ENCODE assay signal across 26 cellular contexts in the genomic region with DNA sequence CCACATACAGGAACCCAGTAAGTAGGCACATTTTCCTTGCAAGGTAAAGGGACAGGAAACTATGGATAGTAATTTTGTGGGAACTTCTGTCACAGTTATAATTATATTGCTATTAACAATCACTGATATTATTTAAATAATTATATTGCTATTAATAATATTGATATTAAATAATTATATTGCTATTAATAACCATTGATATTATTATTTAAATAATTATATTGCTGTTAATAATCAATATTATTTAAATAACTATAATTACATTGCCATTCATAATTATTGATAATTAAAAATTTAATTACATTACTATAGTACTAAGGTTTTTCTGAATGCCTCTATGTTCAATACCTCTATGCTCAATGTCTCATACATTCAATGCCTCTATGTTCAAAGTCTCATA.
"Had no signal": no experiment of that assay in that cellular context is flagged by ENCODE, and none has a peak within 500 bp of the region (broad histone marks: within the 10 kb centered on the region; RNA-seq: fewer than 3 reads in every experiment).

No MANE protein-coding gene starts in this region.

- DNase-seq: heart right ventricle; left colon; left lung; mesendoderm; naive B cell; ovary; posterior cingulate gyrus; retina; right cardiac atrium; spleen; stimulated activated CD4-positive, alpha-beta T cell treated with anti-CD3 and anti-CD28 coated beads, Interleukin-4, amount 100 ng/mL, for 24 hours; stimulated activated naive CD8-positive, alpha-beta T cell treated with anti-CD3 and anti-CD28 coated beads, Interleukin-15, Interleukin-2, amounts not matched to agents 100 U/mL and 50 U/mL, for 24 hours; stomach; testis; thyroid gland; transverse colon; upper lobe of left lung had no signal

- H3K4me3 Mint-ChIP-seq: mesothelial cell of epicardium; naive B cell; natural killer cell treated with Interleukin-12 subunit alpha and Interleukin-12 subunit beta and Interleukin-15 and Interleukin-18, amount 100 ng/mL, for 72 hours; stimulated activated memory B cell treated with anti-CD40 and anti-IgM and Interleukin-4, amounts not matched to agents 10 μg/mL and 1 μg/mL and 100 μg/mL, for 72 hours had no signal

- H3K4me1 ChIP-seq: left lung, prostate gland, spleen, stomach, testis, thyroid gland, upper lobe of left lung had no signal

- H3K4me3 ChIP-seq: heart right ventricle, hepatocyte, left lung, lung, ovary, prostate gland, skin epidermis, spleen, stomach, testis, thyroid gland, transverse colon, upper lobe of left lung had no signal

- H3K9me3 ChIP-seq: heart right ventricle, left lung, ovary, prostate gland, spleen, stomach, testis, thyroid gland, transverse colon, upper lobe of left lung had no signal

- H3K9me3 Mint-ChIP-seq: mesothelial cell of epicardium; natural killer cell treated with Interleukin-12 subunit alpha and Interleukin-12 subunit beta and Interleukin-15 and Interleukin-18, amount 100 ng/mL, for 72 hours; stimulated activated memory B cell treated with anti-CD40 and anti-IgM and Interleukin-4, amounts not matched to agents 10 μg/mL and 1 μg/mL and 100 μg/mL, for 72 hours had no signal

- H3K36me3 Mint-ChIP-seq: mesothelial cell of epicardium; naive B cell; natural killer cell treated with Interleukin-12 subunit alpha and Interleukin-12 subunit beta and Interleukin-15 and Interleukin-18, amount 100 ng/mL, for 72 hours; stimulated activated memory B cell treated with anti-CD40 and anti-IgM and Interleukin-4, amounts not matched to agents 10 μg/mL and 1 μg/mL and 100 μg/mL, for 72 hours had no signal

- H3K27ac Mint-ChIP-seq: mesothelial cell of epicardium; natural killer cell treated with Interleukin-12 subunit alpha and Interleukin-12 subunit beta and Interleukin-15 and Interleukin-18, amount 100 ng/mL, for 72 hours; stimulated activated memory B cell treated with anti-CD40 and anti-IgM and Interleukin-4, amounts not matched to agents 10 μg/mL and 1 μg/mL and 100 μg/mL, for 72 hours had no signal

- H3K27me3 ChIP-seq: heart right ventricle, hepatocyte, left lung, ovary, stomach, testis, thyroid gland, transverse colon, upper lobe of left lung had no signal

- ATAC-seq: heart right ventricle; left colon; left lung; natural killer cell treated with Interleukin-12 subunit alpha and Interleukin-12 subunit beta and Interleukin-15 and Interleukin-18, amount 100 ng/mL, for 72 hours; right cardiac atrium; sciatic nerve; stimulated activated memory B cell treated with anti-CD40 and anti-IgM and Interleukin-4, amounts not matched to agents 10 μg/mL and 1 μg/mL and 100 μg/mL, for 72 hours; stimulated activated naive CD8-positive, alpha-beta T cell treated with anti-CD3 and anti-CD28 coated beads, Interleukin-15, Interleukin-2, amounts not matched to agents 100 U/mL and 50 U/mL, for 24 hours had no signal

- H3K36me3 ChIP-seq: heart right ventricle, left lung, ovary, prostate gland, spleen, stomach, thyroid gland, transverse colon, upper lobe of left lung had no signal

- H3K27ac ChIP-seq: heart right ventricle, hepatocyte, left lung, ovary, prostate gland, skin epidermis, spleen, stomach, testis, thyroid gland, transverse colon, upper lobe of left lung had no signal

- FAIRE-seq: keratinocyte had no signal
